In genomic region chrX:49164589-49165360, GRCh38 we compare ENCODE assay signal across 8 cellular contexts. TPM values are rescaled to one million over a fixed set of nuclear protein-coding genes. Genes with fewer than 3 reads are reported as not detected.
DNase-seq lines count a peak whose midpoint lies in the region; ATAC-seq and TF ChIP-seq lines count a peak whose summit lies in the region.

No MANE protein-coding gene starts in this region.

- no peak for TF ChIP-seq POLR2A in transverse colon (IDR thresholded peaks at IDR 0.05)

- H3K27me3 Mint-ChIP-seq in activated naive CD4-positive, alpha-beta T cell treated with anti-CD3 and anti-CD28 coated beads, Interleukin-2, amount 50 U/mL, for 24 hours, result no peaks in the 10 kb centered on the region

- no peak overlapping the region for H3K27ac Mint-ChIP-seq in activated naive CD4-positive, alpha-beta T cell treated with anti-CD3 and anti-CD28 coated beads, Interleukin-2, amount 50 U/mL, for 24 hours

- no peaks in the 10 kb centered on the region for H3K36me3 ChIP-seq in lung (ENCODE audit: control insufficient read depth in 2 of 2, insufficient read depth in 2 of 2, low read length in 2 of 2)
- H3K36me3 ChIP-seq in transverse colon, result no peaks in the 10 kb centered on the region
- H3K36me3 ChIP-seq in WERI-Rb-1, result no peaks in the 10 kb centered on the region

- no peak for ATAC-seq in lung (ENCODE audit: insufficient read depth, low FRiP score)
- ATAC-seq in GM18511 (IDR thresholded peaks at IDR 0.05; ENCODE audit: unreplicated experiment), result no peak

- H3K4me3 Mint-ChIP-seq in activated naive CD4-positive, alpha-beta T cell treated with anti-CD3 and anti-CD28 coated beads, Interleukin-2, amount 50 U/mL, for 24 hours, result peak overlapping the region; percentile 86

- no peaks in the 10 kb centered on the region for H3K9me3 Mint-ChIP-seq in activated naive CD4-positive, alpha-beta T cell treated with anti-CD3 and anti-CD28 coated beads, Interleukin-2, amount 50 U/mL, for 24 hours

- H3K4me3 ChIP-seq in lung, result no peak overlapping the region
- no peak overlapping the region for H3K4me3 ChIP-seq in transverse colon
- no peak overlapping the region for H3K4me3 ChIP-seq in WERI-Rb-1 (ENCODE audit: low read depth, low read length)

- WGBS in adipose tissue, 3 donors, result 87 to 95% (median 93%) methylated on average over 26 to 31 of the region's 31 CpGs
- 88 to 94% methylated on average over 26 to 31 of the region's 31 CpGs for WGBS in lung, 2 donors
- WGBS in transverse colon (ENCODE audit: low coverage in 1 of 2), 2 donors, result 84% methylated on average over 28 of the region's 31 CpGs; no CpG with 5 or more reads in 1 of the 2 donors

- intact Hi-C loops in transverse colon (cut with DNase I; ENCODE audit: low total_unique reads), result no loop called here

- H3K36me3 Mint-ChIP-seq in activated naive CD4-positive, alpha-beta T cell treated with anti-CD3 and anti-CD28 coated beads, Interleukin-2, amount 50 U/mL, for 24 hours, result no peaks in the 10 kb centered on the region

- TF ChIP-seq CTCF in lung (IDR thresholded peaks at IDR 0.05; ENCODE audit: control extremely low read depth, extremely low read depth) (no peak), transverse colon (IDR thresholded peaks at IDR 0.05) (no peak), WERI-Rb-1 (IDR thresholded peaks at IDR 0.05; ENCODE audit: low read depth, low read length) (no peak)

- peaks cover 0 to 6% of the 10 kb centered on the region in 2 donors for H3K9me3 ChIP-seq in lung (ENCODE audit: control insufficient read depth in 2 of 2, insufficient read depth in 1 of 2, low read length in 1 of 2)
- no peaks in the 10 kb centered on the region for H3K9me3 ChIP-seq in transverse colon
- H3K9me3 ChIP-seq in WERI-Rb-1 (ENCODE audit: severe bottlenecking), result no peaks in the 10 kb centered on the region

- peak overlapping the region; percentile 55 for H3K27ac ChIP-seq in adipose tissue (ENCODE audit: low read depth, low read length)
- peak overlapping the region; percentile 16 to 94 for H3K27ac ChIP-seq in lung (ENCODE audit: low read depth in 1 of 2, low read length in 1 of 2)
- peak overlapping the region; percentile 93 to 95 (median 94) for H3K27ac ChIP-seq in transverse colon
- H3K27ac ChIP-seq in WERI-Rb-1, result no peak overlapping the region

- H3K4me1 Mint-ChIP-seq in activated naive CD4-positive, alpha-beta T cell treated with anti-CD3 and anti-CD28 coated beads, Interleukin-2, amount 50 U/mL, for 24 hours, result peaks cover 29% of the 10 kb centered on the region

- no peak for DNase-seq in activated naive CD4-positive, alpha-beta T cell treated with anti-CD3 and anti-CD28 coated beads, Interleukin-2, amount 50 U/mL, for 16 hours
- DNase-seq in lung (ENCODE audit: low spot score) (no peak), transverse colon (no peak), hippocampal formation (lab: John Stamatoyannopoulos, UW) (no peak), WERI-Rb-1 (no peak)

- in situ Hi-C loops in transverse colon (cut with MboI; ENCODE audit: low pct_ligation_motif_present in 1 of 4, low pct_unique_long_range_greater_than_20kb in 1 of 4, low sequenced_read_pairs in 3 of 4), result no loop called here

- no peak for TF ChIP-seq EP300 in transverse colon (IDR thresholded peaks at IDR 0.05; ENCODE audit: low read depth)

- H3K27me3 ChIP-seq in lung (ENCODE audit: control insufficient read depth, insufficient read depth), result no peaks in the 10 kb centered on the region
- H3K27me3 ChIP-seq in transverse colon, result no peaks in the 10 kb centered on the region
- H3K27me3 ChIP-seq in WERI-Rb-1 (ENCODE audit: insufficient read depth, low read depth, severe bottlenecking), result peaks cover 3% of the 10 kb centered on the region

- peaks cover 0 to 5% of the 10 kb centered on the region in 2 donors for H3K4me1 ChIP-seq in lung (ENCODE audit: control insufficient read depth in 2 of 2, insufficient read depth in 2 of 2, low read length in 2 of 2)
- peaks cover 0 to 18% (median 7%) of the 10 kb centered on the region in 4 donors for H3K4me1 ChIP-seq in transverse colon

RNA-seq across cellular contexts. Expression of gene MAGIX, which starts 2.2 kb away (rescaled TPM):
- polyA plus RNA-seq in adipose tissue (10 to 100 TPM in 1 of 3 donors, 1 to 10 TPM in 2; 3.3 to 12.7 (median 3.4) TPM), lung (10 to 100 TPM in 1 of 2 donors, 1 to 10 TPM in 1; 9.8 to 19.0 TPM)
- total RNA-seq in lung (10 to 100 TPM in 1 of 2 donors, 1 to 10 TPM in 1; 7.3 to 15.2 TPM), transverse colon (10 to 100 TPM in 3 of 4 donors, 1 to 10 TPM in 1; 5.6 to 28.8 (median 12.7) TPM)

RNA-seq across cellular contexts. Expression of gene PLP2, which starts 6.9 kb away (rescaled TPM):
- 100 to 1,000 TPM in 2 of 3 donors, 10 to 100 TPM in 1; 82.9 to 246 (median 116) TPM for polyA plus RNA-seq in adipose tissue
- 100 to 1,000 TPM in 1 of 2 donors, 1 to 10 TPM in 1; 8.9 to 181 TPM for total RNA-seq in lung
- polyA plus RNA-seq in lung, result 100 to 1,000 TPM; 138 to 222 TPM
- total RNA-seq in transverse colon, result 10 to 100 TPM; 31.0 to 60.3 (median 43.2) TPM

RNA-seq across cellular contexts. Expression of gene PRICKLE3, which starts 21.4 kb away (rescaled TPM):
- polyA plus RNA-seq in adipose tissue (1 to 10 TPM; 6.0 to 8.4 (median 7.8) TPM), lung (10 to 100 TPM in 1 of 2 donors, 1 to 10 TPM in 1; 7.6 to 12.7 TPM)
- total RNA-seq in lung (10 to 100 TPM; 10.0 to 16.3 TPM), transverse colon (10 to 100 TPM; 14.5 to 40.0 (median 33.2) TPM)

RNA-seq across cellular contexts. Expression of gene SYP, which starts 35.2 kb away (rescaled TPM):
- polyA plus RNA-seq in adipose tissue, result 1 to 10 TPM; 1.4 to 6.8 (median 2.1) TPM
- total RNA-seq in lung, result 1 to 10 TPM; 3.2 to 5.6 TPM
- 1 to 10 TPM; 4.6 to 5.1 TPM for polyA plus RNA-seq in lung
- 1 to 10 TPM; 1.1 to 7.6 (median 5.0) TPM for total RNA-seq in transverse colon

RNA-seq across cellular contexts. Expression of gene GPKOW, which starts 41.2 kb away (rescaled TPM):
- 10 to 100 TPM in 2 of 3 donors, 1 to 10 TPM in 1; 8.7 to 19.0 (median 12.9) TPM for polyA plus RNA-seq in adipose tissue
- total RNA-seq in lung, result 10 to 100 TPM; 18.1 to 23.1 TPM
- 10 to 100 TPM in 1 of 2 donors, 1 to 10 TPM in 1; 9.1 to 20.6 TPM for polyA plus RNA-seq in lung
- total RNA-seq in transverse colon, result 10 to 100 TPM; 10.7 to 21.8 (median 18.0) TPM
